In the genomic region with DNA sequence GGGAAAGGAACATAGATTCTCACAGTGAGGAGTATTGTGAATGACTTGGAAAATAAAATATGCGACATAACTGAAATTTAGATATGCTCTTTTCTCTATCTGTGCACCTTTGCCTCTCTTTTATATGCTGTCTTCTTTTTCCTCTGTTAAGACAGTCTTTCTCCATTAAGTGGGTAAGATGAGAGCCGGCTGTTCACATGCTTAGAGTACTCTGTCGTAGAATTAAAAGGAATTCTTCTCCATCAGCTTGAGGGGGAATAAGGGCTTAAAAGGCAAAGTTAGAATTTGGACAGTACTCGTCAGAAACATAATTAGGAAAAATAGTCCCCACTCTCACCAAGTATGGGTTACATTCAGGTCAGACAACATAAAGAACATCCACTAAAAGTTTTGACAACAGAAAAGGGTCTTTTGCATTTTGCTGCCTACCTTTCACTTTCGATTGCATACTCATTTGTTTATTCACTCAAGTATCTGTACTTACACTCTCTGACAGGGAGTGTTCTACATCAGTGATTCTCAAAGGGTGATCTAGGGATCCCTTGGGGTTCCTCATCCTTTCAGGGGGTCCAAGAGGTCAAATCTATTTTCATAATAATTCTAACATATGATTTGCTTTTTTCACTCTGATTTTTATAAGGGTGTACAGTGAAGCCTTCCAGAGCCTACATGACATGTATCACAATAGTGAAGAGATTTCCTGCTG, we compare ENCODE assay signal across 8 cellular contexts.
A peak's percentile ranks its signal among the peaks of the same experiment; 100 is the strongest.
DNase-seq lines count a peak whose midpoint lies in the region; ATAC-seq and TF ChIP-seq lines count a peak whose summit lies in the region.

No MANE protein-coding gene starts in this region.

- peaks cover 12% of the 10 kb centered on the region for H3K9me3 Mint-ChIP-seq in nephron

- no peak overlapping the region for H3K27ac ChIP-seq in OCI-LY3 (ENCODE audit: low read length)

- no peak overlapping the region for H2AFZ ChIP-seq in OCI-LY3 (ENCODE audit: low read depth, low read length)

- peaks cover 6% of the 10 kb centered on the region; the same call in 1 of the 2 replicates for H3K79me2 ChIP-seq in OCI-LY3 (ENCODE audit: low read length)

- H3K27ac Mint-ChIP-seq in nephron = peak overlapping the region; percentile 12 to 78 (median 71)

- peak overlapping the region; percentile 45 for H3K4me3 ChIP-seq in OCI-LY3 (ENCODE audit: low read length)

- H3K27me3 Mint-ChIP-seq in nephron (ENCODE audit: low read depth) = no peaks in the 10 kb centered on the region

- peak; percentile 16 for DNase-seq in NCI-H2107 treated with DMSO at 0.1 percent for 48 hours (lab: John Stamatoyannopoulos, UW; ENCODE audit: unreplicated experiment)
- DNase-seq in NCI-H2107 (lab: John Stamatoyannopoulos, UW) = no peak
- DNase-seq in superior temporal gyrus (ENCODE audit: extremely low spot score) = no peak
- DNase-seq in HK-2 (ENCODE audit: unreplicated experiment) = no peak
- DNase-seq in NCI-H226 = no peak

- ATAC-seq in HG02610 (IDR thresholded peaks at IDR 0.05; ENCODE audit: unreplicated experiment) = peak; percentile 98

- peaks cover 14% of the 10 kb centered on the region; the same call in 1 of the 2 replicates for H4K20me1 ChIP-seq in OCI-LY3 (ENCODE audit: insufficient read depth, low read length)

- TF ChIP-seq CTCF in OCI-LY3 (IDR thresholded peaks at IDR 0.05; ENCODE audit: low read depth, low read length) (no peak), nephron (IDR thresholded peaks at IDR 0.05; ENCODE audit: unreplicated experiment in 3 of 3) (no peak)

- no peaks in the 10 kb centered on the region for H3K27me3 ChIP-seq in OCI-LY3 (ENCODE audit: low read depth, low read length)

- H3K4me1 Mint-ChIP-seq in nephron = peaks cover 4% of the 10 kb centered on the region

- no peak overlapping the region for H3K9ac ChIP-seq in OCI-LY3 (ENCODE audit: low read length)

- no peaks in the 10 kb centered on the region; the same call in 1 of the 2 replicates for H3K9me3 ChIP-seq in OCI-LY3 (ENCODE audit: insufficient read depth, low read length)

- H3K4me3 Mint-ChIP-seq in nephron = peak overlapping the region in 2 of 3 experiments; percentile 8 to 58

- no peaks in the 10 kb centered on the region for H3K36me3 Mint-ChIP-seq in nephron (ENCODE audit: low read depth)

- peak overlapping the region; percentile 68 for H3K4me2 ChIP-seq in OCI-LY3 (ENCODE audit: low read length)

- peaks cover 5% of the 10 kb centered on the region for H3K36me3 ChIP-seq in OCI-LY3 (replicated peaks; ENCODE audit: low read depth, low read length)

- H3K4me1 ChIP-seq in OCI-LY3 (ENCODE audit: low read length) = peaks cover 12% of the 10 kb centered on the region
